Comparison of ENCODE assay signal across 24 cellular contexts in the genomic region with DNA sequence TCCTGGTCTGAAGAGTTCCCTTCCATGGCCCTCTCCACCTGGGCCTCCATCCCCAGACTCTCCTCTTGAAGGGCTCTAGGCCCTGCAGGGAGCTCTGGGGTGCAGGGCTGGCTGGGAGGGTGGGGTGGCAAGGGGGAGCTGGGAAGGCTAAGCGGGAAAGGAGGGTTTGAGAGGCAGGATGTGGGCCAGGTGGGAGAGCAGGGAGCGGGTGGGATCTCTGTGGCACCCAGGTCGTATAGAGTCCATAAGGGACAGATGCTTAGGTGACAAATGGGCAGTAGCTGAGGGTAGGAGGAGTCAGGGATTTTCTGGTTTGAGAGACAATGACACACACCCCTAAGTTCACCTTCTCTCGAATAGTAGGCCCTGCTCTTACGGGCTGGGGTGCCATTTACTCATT. TPM values are rescaled to one million over a fixed set of nuclear protein-coding genes. Genes with fewer than 3 reads are reported as not detected.
"Had no signal": no experiment of that assay in that cellular context is flagged by ENCODE, and none has a peak within 500 bp of the region (broad histone marks: within the 10 kb centered on the region; RNA-seq: fewer than 3 reads in every experiment).

No MANE protein-coding gene starts in this region.

- H3K4me3 Mint-ChIP-seq: activated B cell treated with CpG ODN at 0.5 μM for 24 hours; activated naive CD4-positive, alpha-beta T cell treated with anti-CD3 and anti-CD28 coated beads, Interleukin-2, amount 10 ng/mL, durations not matched to agents 7 days and 5 days; activated naive CD8-positive, alpha-beta T cell treated with anti-CD3 and anti-CD28 coated beads, Interleukin-2, amount 50 U/mL, for 24 hours; central memory CD8-positive, alpha-beta T cell; nephron; T-helper 2 cell treated with Interferon-gamma antibody and Interleukin-4, amounts not matched to agents 5 μg/mL and 100 μg/mL, for 36 hours had no signal

- H3K27ac ChIP-seq: gastrocnemius medialis, neutrophil, ovary, psoas muscle, thoracic aorta, uterus had no signal

- H3K9me3 ChIP-seq: gastrocnemius medialis, neutrophil, ovary, psoas muscle, thoracic aorta, uterus had no signal

- H3K4me1 Mint-ChIP-seq: activated B cell treated with CpG ODN at 0.5 μM for 24 hours; activated naive CD4-positive, alpha-beta T cell treated with anti-CD3 and anti-CD28 coated beads, Interleukin-2, amount 10 ng/mL, durations not matched to agents 7 days and 5 days; activated naive CD8-positive, alpha-beta T cell treated with anti-CD3 and anti-CD28 coated beads, Interleukin-2, amount 50 U/mL, for 24 hours; central memory CD8-positive, alpha-beta T cell; nephron had no signal

- H3K9me3 Mint-ChIP-seq: activated B cell treated with CpG ODN at 0.5 μM for 24 hours; activated naive CD4-positive, alpha-beta T cell treated with anti-CD3 and anti-CD28 coated beads, Interleukin-2, amount 10 ng/mL, durations not matched to agents 7 days and 5 days; activated naive CD8-positive, alpha-beta T cell treated with anti-CD3 and anti-CD28 coated beads, Interleukin-2, amount 50 U/mL, for 24 hours; central memory CD8-positive, alpha-beta T cell; nephron; T-helper 2 cell treated with Interferon-gamma antibody and Interleukin-4, amounts not matched to agents 5 μg/mL and 100 μg/mL, for 36 hours had no signal

- H3K4me1 ChIP-seq: uterus had no signal

- H3K4me3 ChIP-seq: gastrocnemius medialis, ovary, psoas muscle, thoracic aorta, uterus had no signal

- DNase-seq: activated B cell treated with CpG ODN at 0.5 μM for 24 hours; activated CD4-positive, alpha-beta T cell treated with anti-CD3 and anti-CD28 coated beads, Interleukin-2, amount 50 U/mL, for 4 hours; activated CD8-positive, alpha-beta memory T cell treated with anti-CD3 and anti-CD28 coated beads for 24 hours; activated gamma-delta T cell; activated naive CD4-positive, alpha-beta T cell treated with anti-CD3 and anti-CD28 coated beads, Interleukin-2, amount 10 ng/mL, durations not matched to agents 7 days and 5 days; activated naive CD8-positive, alpha-beta T cell treated with anti-CD3 and anti-CD28 coated beads, Interleukin-2, amount 50 U/mL, for 24 hours; dermis blood vessel endothelial cell; effector CD4-positive, alpha-beta T cell; gastrocnemius medialis; glutamatergic neuron; mammary epithelial cell; ovary; psoas muscle; stimulated activated naive CD8-positive, alpha-beta T cell treated with anti-CD3 and anti-CD28 coated beads, Interleukin-15, Interleukin-2, amounts not matched to agents 100 U/mL and 50 U/mL, for 24 hours; T-helper 1 cell; trophoblast cell; uterus had no signal

- H3K36me3 ChIP-seq: gastrocnemius medialis, ovary, thoracic aorta, uterus had no signal

- H3K27me3 Mint-ChIP-seq: activated B cell treated with CpG ODN at 0.5 μM for 24 hours; activated naive CD4-positive, alpha-beta T cell treated with anti-CD3 and anti-CD28 coated beads, Interleukin-2, amount 10 ng/mL, durations not matched to agents 7 days and 5 days; activated naive CD8-positive, alpha-beta T cell treated with anti-CD3 and anti-CD28 coated beads, Interleukin-2, amount 50 U/mL, for 24 hours; central memory CD8-positive, alpha-beta T cell had no signal

- H3K27ac Mint-ChIP-seq: activated B cell treated with CpG ODN at 0.5 μM for 24 hours; activated naive CD4-positive, alpha-beta T cell treated with anti-CD3 and anti-CD28 coated beads, Interleukin-2, amount 10 ng/mL, durations not matched to agents 7 days and 5 days; activated naive CD8-positive, alpha-beta T cell treated with anti-CD3 and anti-CD28 coated beads, Interleukin-2, amount 50 U/mL, for 24 hours; nephron; T-helper 2 cell treated with Interferon-gamma antibody and Interleukin-4, amounts not matched to agents 5 μg/mL and 100 μg/mL, for 36 hours had no signal

- H3K27me3 ChIP-seq: gastrocnemius medialis, neutrophil, ovary, uterus had no signal

RNA-seq across cellular contexts. Expression of a gene that starts 15.5 kb away (rescaled TPM):
- total RNA-seq: bronchial epithelial cell had no signal

RNA-seq across cellular contexts. Expression of a gene that starts 16.8 kb away (rescaled TPM):
- total RNA-seq: activated B cell treated with CpG ODN at 0.5 μM for 24 hours, bronchial epithelial cell, gastrocnemius medialis had no signal

RNA-seq across cellular contexts. Expression of a gene that starts 36.0 kb away (rescaled TPM):
- total RNA-seq: activated B cell treated with CpG ODN at 0.5 μM for 24 hours, bronchial epithelial cell, dermis blood vessel endothelial cell, epithelial cell of proximal tubule, gastrocnemius medialis, psoas muscle had no signal
